Comparison of ENCODE assay signal across 18 cellular contexts in the genomic region with DNA sequence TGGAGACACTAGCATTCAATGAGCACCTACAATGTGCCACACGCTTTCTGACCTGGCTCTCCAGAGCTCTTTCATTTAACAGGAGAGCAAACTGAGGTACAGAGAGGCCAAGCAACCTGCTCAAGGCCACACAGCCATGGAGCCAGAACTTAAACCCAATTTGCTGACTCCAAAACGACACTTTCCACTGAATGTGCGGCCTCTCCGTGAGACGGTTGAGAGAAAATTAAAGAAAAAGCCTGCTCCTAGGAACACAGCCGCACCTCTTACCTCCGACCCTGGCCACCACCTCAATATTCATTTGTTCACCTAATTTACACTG. TPM values are rescaled to one million over a fixed set of nuclear protein-coding genes. Genes with fewer than 3 reads are reported as not detected.
DNase-seq lines count a peak whose midpoint lies in the region; ATAC-seq and TF ChIP-seq lines count a peak whose summit lies in the region.
"Had no signal": no experiment of that assay in that cellular context is flagged by ENCODE, and none has a peak within 500 bp of the region (broad histone marks: within the 10 kb centered on the region; RNA-seq: fewer than 3 reads in every experiment).

No MANE protein-coding gene starts in this region.

- no peak overlapping the region for H3K18ac ChIP-seq in IMR-90 (ENCODE audit: low read depth, low read length)

- H4K5ac ChIP-seq in IMR-90 (ENCODE audit: low read depth, low read length) = no peak overlapping the region

- no peak overlapping the region for H2AFZ ChIP-seq in IMR-90 (replicated peaks; ENCODE audit: low read length, poor library complexity)

- H3K36me3 ChIP-seq in IMR-90 (ENCODE audit: control insufficient read depth, insufficient read depth, low read length) (peaks cover 35% of the 10 kb centered on the region), lower lobe of right lung (no peaks in the 10 kb centered on the region)
- H3K36me3 ChIP-seq: gastroesophageal sphincter, WERI-Rb-1 had no signal

- BruUV-seq in IMR-90 (replicated peaks; lab: Mats Ljungman, UMichigan) = no TSS peak

- POLR2A ChIA-PET in IMR-90 (lab: Charles Lee; ENCODE audit: unreplicated experiment) = no interaction called here

- H3K27ac ChIP-seq in IMR-90 (ENCODE audit: insufficient read depth, low read length) = peak overlapping the region; percentile 9; the same call in 1 of the 2 replicates
- H3K27ac ChIP-seq in lower lobe of right lung = peak overlapping the region; percentile 82
- peak overlapping the region in 11 of 21 experiments; percentile 11 to 90 (median 76) for H3K27ac ChIP-seq in skin epidermis

- H2BK5ac ChIP-seq in IMR-90 (ENCODE audit: low read depth, low read length, poor library complexity, severe bottlenecking) = no peak overlapping the region

- H3K9me3 Mint-ChIP-seq in chondrocyte (ENCODE audit: low read depth) = no peaks in the 10 kb centered on the region
- no peaks in the 10 kb centered on the region for H3K9me3 Mint-ChIP-seq in activated naive CD8-positive, alpha-beta T cell treated with anti-CD3 and anti-CD28 coated beads, Interleukin-2, amount 50 U/mL, for 24 hours
- H3K9me3 Mint-ChIP-seq: activated CD4-positive, alpha-beta memory T cell treated with anti-CD3 and anti-CD28 coated beads, Interleukin-2, amount 10 ng/mL, durations not matched to agents 7 days and 5 days; activated naive CD8-positive, alpha-beta T cell treated with anti-CD3 and anti-CD28 coated beads, Interleukin-2, amount 10 ng/mL, durations not matched to agents 7 days and 5 days; activated T-cell treated with anti-CD3 and anti-CD28 coated beads, Interleukin-2, amount 50 U/mL, for 72 hours; stimulated activated naive CD8-positive, alpha-beta T cell treated with anti-CD3 and anti-CD28 coated beads, Interleukin-15, amount 100 ng/mL, for 72 hours had no signal

- H3K36me3 Mint-ChIP-seq in chondrocyte (ENCODE audit: low read depth) = peaks cover 5% of the 10 kb centered on the region
- no peaks in the 10 kb centered on the region for H3K36me3 Mint-ChIP-seq in activated naive CD8-positive, alpha-beta T cell treated with anti-CD3 and anti-CD28 coated beads, Interleukin-2, amount 50 U/mL, for 24 hours (ENCODE audit: low read depth)
- H3K36me3 Mint-ChIP-seq: activated naive CD8-positive, alpha-beta T cell treated with anti-CD3 and anti-CD28 coated beads, Interleukin-2, amount 10 ng/mL, durations not matched to agents 7 days and 5 days had no signal

- intact Hi-C loops in IMR-90 (cut with micrococcal nuclease) = no loop called here
- intact Hi-C loops in lower lobe of right lung (cut with DNase I) = no loop called here
- intact Hi-C loops in sciatic nerve (cut with DNase I) = no loop called here

- in situ Hi-C loops in IMR-90 (cut with MboI; ENCODE audit: low sequenced_read_pairs) = no loop called here

- dilution Hi-C loops in IMR-90 (cut with HindIII; ENCODE audit: low sequenced_read_pairs, unreplicated experiment) = no loop called here

- peaks cover 95% of the 10 kb centered on the region for H3K4me1 Mint-ChIP-seq in chondrocyte (ENCODE audit: low read depth)
- H3K4me1 Mint-ChIP-seq in activated naive CD8-positive, alpha-beta T cell treated with anti-CD3 and anti-CD28 coated beads, Interleukin-2, amount 50 U/mL, for 24 hours = no peaks in the 10 kb centered on the region
- H3K4me1 Mint-ChIP-seq: stimulated activated naive CD8-positive, alpha-beta T cell treated with anti-CD3 and anti-CD28 coated beads, Interleukin-15, amount 100 ng/mL, for 72 hours had no signal

- H2BK15ac ChIP-seq in IMR-90 (ENCODE audit: low read depth, low read length) = no peak overlapping the region

- H4K20me1 ChIP-seq in IMR-90 (ENCODE audit: insufficient read depth, low read length) = peaks cover 32% of the 10 kb centered on the region

- no peak for ATAC-seq in IMR-90 (ENCODE audit: low read depth)
- no peak for ATAC-seq in lower lobe of right lung
- no peak for ATAC-seq in sciatic nerve
- ATAC-seq in activated naive CD8-positive, alpha-beta T cell treated with anti-CD3 and anti-CD28 coated beads, Interleukin-2, amount 50 U/mL, for 24 hours = no peak
- ATAC-seq: activated T-cell treated with anti-CD3 and anti-CD28 coated beads, Interleukin-2, amount 50 U/mL, for 72 hours; gastroesophageal sphincter; stimulated activated naive CD8-positive, alpha-beta T cell treated with anti-CD3 and anti-CD28 coated beads, Interleukin-15, amount 100 ng/mL, for 72 hours had no signal

- H3K23ac ChIP-seq in IMR-90 (ENCODE audit: low read depth, low read length) = peak overlapping the region; percentile 61; the same call in 1 of the 2 replicates

- no peak overlapping the region for H3K9ac ChIP-seq in IMR-90 (ENCODE audit: low read depth, low read length)

- TF ChIP-seq POLR2A in IMR-90 (IDR thresholded peaks at IDR 0.05; ENCODE audit: low read depth, low read length) = no peak

- TF ChIP-seq CTCF in IMR-90 (conservative IDR thresholded peaks at IDR 0.05; ENCODE audit: low read depth, low read length) = no peak
- no peak for TF ChIP-seq CTCF in chondrocyte (IDR thresholded peaks at IDR 0.05)
- TF ChIP-seq CTCF in lower lobe of right lung (IDR thresholded peaks at IDR 0.05) = no peak

- no peak overlapping the region for H4K91ac ChIP-seq in IMR-90 (ENCODE audit: insufficient read depth, low read depth, low read length)

- DNase-seq in IMR-90 (no peak), chondrocyte (ENCODE audit: low spot score) (no peak), lower lobe of right lung (peak; percentile 3), NCI-H146 treated with DMSO at 0.1 percent for 48 hours (lab: John Stamatoyannopoulos, UW; ENCODE audit: unreplicated experiment) (no peak), sciatic nerve (ENCODE audit: low spot score) (no peak), DMS 273 treated with DMSO at 0.1 percent for 48 hours (lab: John Stamatoyannopoulos, UW) (no peak)
- DNase-seq in activated naive CD8-positive, alpha-beta T cell treated with anti-CD3 and anti-CD28 coated beads, Interleukin-2, amount 50 U/mL, for 24 hours = no peak
- DNase-seq: activated CD4-positive, alpha-beta memory T cell treated with anti-CD3 and anti-CD28 coated beads, Interleukin-2, amount 10 ng/mL, durations not matched to agents 7 days and 5 days; activated naive CD8-positive, alpha-beta T cell treated with anti-CD3 and anti-CD28 coated beads, Interleukin-2, amount 10 ng/mL, durations not matched to agents 7 days and 5 days; activated T-cell treated with anti-CD3 and anti-CD28 coated beads, Interleukin-2, amount 50 U/mL, for 72 hours; COR-L47; NCI-H1417 treated with DMSO at 0.1 percent for 48 hours; NCI-H82; stimulated activated naive CD8-positive, alpha-beta T cell treated with anti-CD3 and anti-CD28 coated beads, Interleukin-15, amount 100 ng/mL, for 72 hours; T-helper 1 cell; WERI-Rb-1 had no signal

- H3K79me1 ChIP-seq in IMR-90 (ENCODE audit: low read depth in 1 of 2, low read length in 2 of 2) = peaks cover 48 to 86% of the 10 kb centered on the region in 2 experiments

- no peak overlapping the region for H2AK9ac ChIP-seq in IMR-90 (replicated peaks; ENCODE audit: low read depth, low read length, poor library complexity)

- TF ChIP-seq RAD21 in IMR-90 (IDR thresholded peaks at IDR 0.05; ENCODE audit: low read length) = no peak

- H3K4me3 ChIP-seq in IMR-90 (ENCODE audit: insufficient read depth, low read depth, low read length) = no peak overlapping the region
- no peak overlapping the region for H3K4me3 ChIP-seq in lower lobe of right lung
- no peak overlapping the region for H3K4me3 ChIP-seq in skin epidermis

- H3K4me3 Mint-ChIP-seq in chondrocyte (ENCODE audit: unreplicated experiment) = no peak overlapping the region
- no peak overlapping the region for H3K4me3 Mint-ChIP-seq in activated naive CD8-positive, alpha-beta T cell treated with anti-CD3 and anti-CD28 coated beads, Interleukin-2, amount 50 U/mL, for 24 hours
- H3K4me3 Mint-ChIP-seq: activated CD4-positive, alpha-beta memory T cell treated with anti-CD3 and anti-CD28 coated beads, Interleukin-2, amount 10 ng/mL, durations not matched to agents 7 days and 5 days; activated naive CD8-positive, alpha-beta T cell treated with anti-CD3 and anti-CD28 coated beads, Interleukin-2, amount 10 ng/mL, durations not matched to agents 7 days and 5 days; activated T-cell treated with anti-CD3 and anti-CD28 coated beads, Interleukin-2, amount 50 U/mL, for 72 hours; stimulated activated naive CD8-positive, alpha-beta T cell treated with anti-CD3 and anti-CD28 coated beads, Interleukin-15, amount 100 ng/mL, for 72 hours had no signal

- WGBS in IMR-90 (ENCODE audit: extremely low coverage in 2 of 2, insufficient read length in 1 of 2), 2 experiments = 98% methylated on average over 5 of the region's 7 CpGs; no CpG with 5 or more reads in 1 of the 2 experiments

- H3K4me1 ChIP-seq in IMR-90 (ENCODE audit: control insufficient read depth, insufficient read depth, low read length) (peaks cover 74% of the 10 kb centered on the region), lower lobe of right lung (peaks cover 100% of the 10 kb centered on the region)

- H3K9me1 ChIP-seq in IMR-90 (ENCODE audit: insufficient read depth, low read length) = peaks cover 56% of the 10 kb centered on the region

- no peak overlapping the region for H3K4ac ChIP-seq in IMR-90 (ENCODE audit: low read depth, low read length)

- no peaks in the 10 kb centered on the region for H3K27me3 ChIP-seq in IMR-90 (ENCODE audit: control insufficient read depth, insufficient read depth, low read length)
- H3K27me3 ChIP-seq in lower lobe of right lung (ENCODE audit: low read depth) = no peaks in the 10 kb centered on the region
- H3K27me3 ChIP-seq: gastroesophageal sphincter had no signal

- H2AK5ac ChIP-seq in IMR-90 (ENCODE audit: low read depth, low read length) = no peak overlapping the region

- peak overlapping the region in 1 of 2 experiments; percentile 4; a peak in 1 of 4 replicates for H4K8ac ChIP-seq in IMR-90 (ENCODE audit: low read depth in 2 of 2, low read length in 2 of 2)

- H3K14ac ChIP-seq in IMR-90 (replicated peaks; ENCODE audit: low read depth, low read length) = no peak overlapping the region

- peak overlapping the region; percentile 34 for H3K27ac Mint-ChIP-seq in chondrocyte (ENCODE audit: unreplicated experiment)
- H3K27ac Mint-ChIP-seq in activated naive CD8-positive, alpha-beta T cell treated with anti-CD3 and anti-CD28 coated beads, Interleukin-2, amount 50 U/mL, for 24 hours = no peak overlapping the region
- H3K27ac Mint-ChIP-seq: activated CD4-positive, alpha-beta memory T cell treated with anti-CD3 and anti-CD28 coated beads, Interleukin-2, amount 10 ng/mL, durations not matched to agents 7 days and 5 days; activated naive CD8-positive, alpha-beta T cell treated with anti-CD3 and anti-CD28 coated beads, Interleukin-2, amount 10 ng/mL, durations not matched to agents 7 days and 5 days; activated T-cell treated with anti-CD3 and anti-CD28 coated beads, Interleukin-2, amount 50 U/mL, for 72 hours; stimulated activated naive CD8-positive, alpha-beta T cell treated with anti-CD3 and anti-CD28 coated beads, Interleukin-15, amount 100 ng/mL, for 72 hours had no signal

- no peak overlapping the region for H3K56ac ChIP-seq in IMR-90 (ENCODE audit: extremely low read depth, insufficient read depth, low read length)

- no peak overlapping the region for H2BK20ac ChIP-seq in IMR-90 (ENCODE audit: low read depth, low read length)

- H3K4me2 ChIP-seq in IMR-90 (ENCODE audit: low read depth, low read length) = no peak overlapping the region

- CTCF ChIA-PET in IMR-90 (lab: Yijun Ruan, JAX) = interaction anchor here (0.6 kb wide), 1 partner anchor 851 kb away, joined by 3 read pairs; no protein-coding TSS in a partner anchor

- H3K9me3 ChIP-seq in IMR-90 (ENCODE audit: control insufficient read depth, insufficient read depth, low read length) (no peaks in the 10 kb centered on the region), lower lobe of right lung (no peaks in the 10 kb centered on the region)
- H3K9me3 ChIP-seq: gastroesophageal sphincter had no signal

- no peaks in the 10 kb centered on the region for H3K27me3 Mint-ChIP-seq in chondrocyte (ENCODE audit: low read depth)
- H3K27me3 Mint-ChIP-seq in activated naive CD8-positive, alpha-beta T cell treated with anti-CD3 and anti-CD28 coated beads, Interleukin-2, amount 50 U/mL, for 24 hours = peaks cover 6% of the 10 kb centered on the region
- H3K27me3 Mint-ChIP-seq: activated CD4-positive, alpha-beta memory T cell treated with anti-CD3 and anti-CD28 coated beads, Interleukin-2, amount 10 ng/mL, durations not matched to agents 7 days and 5 days had no signal

- H2BK120ac ChIP-seq in IMR-90 (ENCODE audit: low read depth, low read length) = no peak overlapping the region

RNA-seq across cellular contexts. Expression of gene ZCCHC24, which starts 42.8 kb away (rescaled TPM):
- total RNA-seq in IMR-90 (2012; rRNA removed) = 12.2 and 15.1 TPM in 2 replicates
- polyA plus RNA-seq in IMR-90 (2012; rRNA removed) = 25.9 and 29.9 TPM in 2 replicates
- polyA plus RNA-seq in IMR-90 (2012; cell fraction: cytosol; rRNA removed) = 19.8 and 29.3 TPM in 2 replicates
- 22.4 and 28.3 TPM in 2 replicates for polyA plus RNA-seq in IMR-90 (2012; cell fraction: nucleus; rRNA removed; ENCODE audit: low replicate concordance)
- 37.4 to 45.1 TPM (median 43.8 TPM) in 3 replicates for total RNA-seq in chondrocyte
- total RNA-seq in lower lobe of right lung = 34.7 TPM
- total RNA-seq in sciatic nerve = 150 TPM

RNA-seq across cellular contexts. Expression of gene PPIF, which starts 55.3 kb away (rescaled TPM):
- 29.2 and 29.7 TPM in 2 replicates for total RNA-seq in IMR-90 (2012; rRNA removed)
- 127 and 130 TPM in 2 replicates for polyA plus RNA-seq in IMR-90 (2012; rRNA removed)
- 113 and 150 TPM in 2 replicates for polyA plus RNA-seq in IMR-90 (2012; cell fraction: cytosol; rRNA removed)
- 205 and 248 TPM in 2 replicates for polyA plus RNA-seq in IMR-90 (2012; cell fraction: nucleus; rRNA removed; ENCODE audit: low replicate concordance)
- total RNA-seq in chondrocyte = 11.0 to 16.2 TPM (median 15.2 TPM) in 3 replicates
- total RNA-seq in lower lobe of right lung = 28.5 TPM
- 18.8 TPM for total RNA-seq in sciatic nerve

Comparison
In these comparisons a context has a peak if more than half of its experiments do, and no peak if none do; other contexts are left out.
1. H3K27ac ChIP-seq: peak in every context shown above with its lines; median percentile 82 in lower lobe of right lung; 76 in skin epidermis; 9 in IMR-90.